ENCODE assay signal across 8 cellular contexts in genomic region chr12:132490481-132491348, GRCh38. TPM values are rescaled to one million over a fixed set of nuclear protein-coding genes. Genes with fewer than 3 reads are reported as not detected.
DNase-seq lines count a peak whose midpoint lies in the region; ATAC-seq and TF ChIP-seq lines count a peak whose summit lies in the region.

No MANE protein-coding gene starts in this region.

- peak overlapping the region; percentile 37 to 62 for H3K27ac ChIP-seq in coronary artery

- peaks cover 56% of the 10 kb centered on the region for H3K79me2 ChIP-seq in Loucy (ENCODE audit: insufficient read depth, low read length)

- H3K9me2 ChIP-seq in Loucy (replicated peaks; ENCODE audit: low read depth, low read length) = no peaks in the 10 kb centered on the region

- peak overlapping the region; percentile 77 for H3K4me3 ChIP-seq in Loucy (ENCODE audit: low read length, poor library complexity, severe bottlenecking)
- peak overlapping the region; percentile 90 for H3K4me3 ChIP-seq in coronary artery
- peak overlapping the region; percentile 29 for H3K4me3 ChIP-seq in mucosa of stomach (ENCODE audit: low read length)

- H3F3A ChIP-seq in Loucy (ENCODE audit: low read depth) = peaks cover 3% of the 10 kb centered on the region; the same call in 1 of the 2 replicates

- DNase-seq in Right ventricle myocardium inferior (ENCODE audit: missing footprints) (peak; percentile 79), cardiac septum (ENCODE audit: low spot score) (no peak), coronary artery (ENCODE audit: low spot score) (no peak), C1 segment of cervical spinal cord (lab: John Stamatoyannopoulos, UW) (no peak)
- DNase-seq in stimulated activated CD4-positive, alpha-beta T cell treated with anti-CD3 and anti-CD28 coated beads, Interleukin-2, amount 100 ng/mL, for 24 hours = no peak

- no peak for TF ChIP-seq CTCF in Loucy (conservative IDR thresholded peaks at IDR 0.05; ENCODE audit: low read length)
- TF ChIP-seq CTCF in coronary artery (IDR thresholded peaks at IDR 0.05) = no peak

- no peak overlapping the region for H2AFZ ChIP-seq in Loucy (ENCODE audit: low read length)

- ATAC-seq in Right ventricle myocardium inferior (no peak), GM21576 (IDR thresholded peaks at IDR 0.05; ENCODE audit: unreplicated experiment) (no peak)

- H3K9ac ChIP-seq in Loucy (ENCODE audit: low read depth, low read length, poor library complexity, severe bottlenecking) (peak overlapping the region; percentile 84), mucosa of stomach (ENCODE audit: low read length) (peak overlapping the region; percentile 68)

- H3K9me3 ChIP-seq in Loucy (ENCODE audit: insufficient read depth, low read depth, low read length) (no peaks in the 10 kb centered on the region), mucosa of stomach (ENCODE audit: control insufficient read depth, low read length) (no peaks in the 10 kb centered on the region)

- H3K36me3 ChIP-seq in Loucy (ENCODE audit: insufficient read depth, low read length) (no peaks in the 10 kb centered on the region), mucosa of stomach (ENCODE audit: control insufficient read depth, insufficient read depth, low read length) (no peaks in the 10 kb centered on the region)

- H3K4me2 ChIP-seq in Loucy (ENCODE audit: low read depth, low read length, poor library complexity, severe bottlenecking) = peak overlapping the region; percentile 99

- H3K27me3 ChIP-seq in Loucy (ENCODE audit: insufficient read depth, low read length, poor library complexity, severe bottlenecking) (no peaks in the 10 kb centered on the region), mucosa of stomach (ENCODE audit: control insufficient read depth, insufficient read depth, low read length) (no peaks in the 10 kb centered on the region)

- intact Hi-C loops in Right ventricle myocardium inferior (cut with DNase I) = loop anchor here (2.0 kb wide), 1 partner anchor 16 kb away; no protein-coding TSS in a partner anchor
- intact Hi-C loops in cardiac septum (cut with DNase I) = loop anchor here (2.0 kb wide), 1 partner anchor 16 kb away; no protein-coding TSS in a partner anchor

- peaks cover 69% of the 10 kb centered on the region for H3K4me1 ChIP-seq in Loucy (ENCODE audit: insufficient read depth, low read length, poor library complexity, severe bottlenecking)
- peaks cover 60% of the 10 kb centered on the region for H3K4me1 ChIP-seq in mucosa of stomach (ENCODE audit: control insufficient read depth, insufficient read depth, low read length)

- peaks cover 49% of the 10 kb centered on the region for H4K20me1 ChIP-seq in Loucy (ENCODE audit: insufficient read depth, low read length, poor library complexity, severe bottlenecking)

RNA-seq across cellular contexts. Expression of gene FBRSL1, which starts 0.8 kb away (rescaled TPM):
- total RNA-seq in Right ventricle myocardium inferior (51.9 TPM), cardiac septum (60.4 TPM)

Comparison
In these comparisons a context has a peak if more than half of its experiments do, and no peak if none do; other contexts are left out.
1. H3K4me3 ChIP-seq: peak in every context shown above with its lines; median percentile 90 in coronary artery; 77 in Loucy; 29 in mucosa of stomach.